ENCODE assay signal across 18 cellular contexts in genomic region chr3:100546020-100546744, GRCh38. TPM values are rescaled to one million over a fixed set of nuclear protein-coding genes. Genes with fewer than 3 reads are reported as not detected.
DNase-seq lines count a peak whose midpoint lies in the region; ATAC-seq and TF ChIP-seq lines count a peak whose summit lies in the region.
"Had no signal": no experiment of that assay in that cellular context is flagged by ENCODE, and none has a peak within 500 bp of the region (broad histone marks: within the 10 kb centered on the region; RNA-seq: fewer than 3 reads in every experiment).

No MANE protein-coding gene starts in this region.

- CTCF ChIA-PET in mammary epithelial cell (lab: Charles Lee; ENCODE audit: low non-redundant PET) = no interaction called here
- CTCF ChIA-PET in MCF 10A (lab: Yijun Ruan, JAX) = interaction anchor here (0.5 kb wide), 1 partner anchor 46 kb away, joined by 3 read pairs; no protein-coding TSS in a partner anchor

- no peak overlapping the region for H3K27ac Mint-ChIP-seq in MCF 10A (ENCODE audit: low read depth, unreplicated experiment)
- H3K27ac Mint-ChIP-seq: CD4-positive, alpha-beta T cell had no signal

- H3K4me1 ChIP-seq in mammary epithelial cell (ENCODE audit: insufficient read depth, low read length) (peaks cover 34% of the 10 kb centered on the region), hepatocyte (ENCODE audit: insufficient read depth) (no peaks in the 10 kb centered on the region), liver (ENCODE audit: control insufficient read depth in 4 of 4, insufficient read depth in 4 of 4, low read length in 3 of 4) (peaks cover 0 to 13% (median 2%) of the 10 kb centered on the region in 4 donors), smooth muscle cell (ENCODE audit: low read depth) (no peaks in the 10 kb centered on the region)
- H3K4me1 ChIP-seq: A549, HAP-1 had no signal

- H3K4me2 ChIP-seq in mammary epithelial cell (ENCODE audit: insufficient read depth, low read depth, low read length) = no peak overlapping the region
- no peak overlapping the region for H3K4me2 ChIP-seq in hepatocyte
- no peak overlapping the region for H3K4me2 ChIP-seq in smooth muscle cell
- H3K4me2 ChIP-seq: A549 had no signal

- H3K27me3 Mint-ChIP-seq in MCF 10A (ENCODE audit: insufficient read depth, unreplicated experiment) = no peaks in the 10 kb centered on the region

- dilution Hi-C loops in mammary epithelial cell (cut with HindIII; ENCODE audit: low sequenced_read_pairs) = no loop called here

- WGBS in mammary epithelial cell (ENCODE audit: low coverage, missing lambda C conversion rate) = 89% methylated on average over 3 of the region's 3 CpGs
- WGBS in hepatocyte (ENCODE audit: low lambda C conversion rate, missing lambda C conversion rate) = 46% methylated on average over 3 of the region's 3 CpGs
- WGBS in liver = 54% methylated on average over 3 of the region's 3 CpGs
- WGBS in smooth muscle cell (ENCODE audit: low lambda C conversion rate) = 75% methylated on average over 3 of the region's 3 CpGs

- BruUV-seq in mammary epithelial cell (replicated peaks; lab: Mats Ljungman, UMichigan) (no TSS peak), MCF 10A (replicated peaks; lab: Mats Ljungman, UMichigan) (no TSS peak)

- H3K36me3 ChIP-seq in mammary epithelial cell (ENCODE audit: insufficient read depth, low read length) (no peaks in the 10 kb centered on the region), hepatocyte (replicated peaks; ENCODE audit: insufficient read depth, low read depth) (no peaks in the 10 kb centered on the region), liver (ENCODE audit: control insufficient read depth in 4 of 4, insufficient read depth in 3 of 4, low read depth in 1 of 4, low read length in 3 of 4) (peaks cover 0 to 3% (median under 1%) of the 10 kb centered on the region in 4 donors), smooth muscle cell (ENCODE audit: low read depth) (peaks cover 9% of the 10 kb centered on the region)
- H3K36me3 ChIP-seq: HAP-1 had no signal

- H3K9me3 Mint-ChIP-seq in MCF 10A (ENCODE audit: unreplicated experiment) = peaks cover 3% of the 10 kb centered on the region
- H3K9me3 Mint-ChIP-seq: CD4-positive, alpha-beta T cell had no signal

- TF ChIP-seq CTCF in mammary epithelial cell (conservative IDR thresholded peaks at IDR 0.05 in 1 of 2, IDR thresholded peaks at IDR 0.05 in 1 of 2; ENCODE audit: extremely low read depth in 1 of 2, insufficient read depth in 1 of 2, low read depth in 1 of 2, low read length in 2 of 2) (no peak), MCF 10A (IDR thresholded peaks at IDR 0.05; ENCODE audit: unreplicated experiment) (no peak), hepatocyte (IDR thresholded peaks at IDR 0.05; ENCODE audit: poor library complexity) (no peak), liver (IDR thresholded peaks at IDR 0.05; ENCODE audit: low read depth, low read length, missing input control) (no peak), smooth muscle cell (IDR thresholded peaks at IDR 0.05; ENCODE audit: borderline replicate concordance, insufficient read depth, poor library complexity, severe bottlenecking) (no peak)

- H3K79me2 ChIP-seq in mammary epithelial cell (ENCODE audit: insufficient read depth, low read length) = no peaks in the 10 kb centered on the region
- peaks cover 6% of the 10 kb centered on the region for H3K79me2 ChIP-seq in hepatocyte
- H3K79me2 ChIP-seq in smooth muscle cell (ENCODE audit: low read depth) = peaks cover 44% of the 10 kb centered on the region

- H3K27ac ChIP-seq in mammary epithelial cell (ENCODE audit: insufficient read depth, low read depth, low read length) (no peak overlapping the region), hepatocyte (peak overlapping the region; percentile 44), liver (ENCODE audit: low read depth in 1 of 2, low read length in 2 of 2) (peak overlapping the region; percentile 26 to 32), smooth muscle cell (ENCODE audit: low read depth) (peak overlapping the region; percentile 44)
- H3K27ac ChIP-seq: 22Rv1, A549, C4-2B, GM23248 had no signal

- H2AFZ ChIP-seq in mammary epithelial cell (ENCODE audit: low read depth, low read length) (no peak overlapping the region), hepatocyte (no peak overlapping the region), smooth muscle cell (ENCODE audit: low read depth) (no peak overlapping the region)
- H2AFZ ChIP-seq: GM23248 had no signal

- H3K27me3 ChIP-seq in mammary epithelial cell (ENCODE audit: insufficient read depth, low read length) = no peaks in the 10 kb centered on the region
- no peaks in the 10 kb centered on the region for H3K27me3 ChIP-seq in hepatocyte
- no peaks in the 10 kb centered on the region for H3K27me3 ChIP-seq in liver (ENCODE audit: control insufficient read depth in 4 of 4, insufficient read depth in 4 of 4, low read length in 3 of 4)
- no peaks in the 10 kb centered on the region for H3K27me3 ChIP-seq in smooth muscle cell (ENCODE audit: low read depth)

- no peak for ATAC-seq in GM18868 (IDR thresholded peaks at IDR 0.05; ENCODE audit: unreplicated experiment)
- ATAC-seq: A549 had no signal

- peaks cover 7% of the 10 kb centered on the region for H3F3A ChIP-seq in smooth muscle cell (ENCODE audit: low read depth)

- no peak overlapping the region for H3K9ac ChIP-seq in mammary epithelial cell (ENCODE audit: insufficient read depth, low read length)
- no peak overlapping the region for H3K9ac ChIP-seq in liver (ENCODE audit: low read depth in 1 of 2, low read length in 2 of 2)
- no peak overlapping the region for H3K9ac ChIP-seq in smooth muscle cell (ENCODE audit: low read depth)
- H3K9ac ChIP-seq: GM23248 had no signal

- H4K20me1 ChIP-seq in mammary epithelial cell (ENCODE audit: insufficient read depth, low read length) (no peaks in the 10 kb centered on the region), hepatocyte (ENCODE audit: insufficient read depth, poor library complexity, severe bottlenecking) (no peaks in the 10 kb centered on the region), smooth muscle cell (ENCODE audit: low read depth) (peaks cover 8% of the 10 kb centered on the region)

- H3K4me3 Mint-ChIP-seq in MCF 10A (ENCODE audit: unreplicated experiment) = no peak overlapping the region
- H3K4me3 Mint-ChIP-seq: CD4-positive, alpha-beta T cell had no signal

- peaks cover 6% of the 10 kb centered on the region for H3K36me3 Mint-ChIP-seq in MCF 10A (ENCODE audit: insufficient read depth, unreplicated experiment)

- POLR2A ChIA-PET in MCF 10A (lab: Yijun Ruan, JAX) = interaction anchor here (0.5 kb wide), 1 partner anchor 57 kb away, joined by 3 read pairs; no protein-coding TSS in a partner anchor

- H3K4me3 ChIP-seq in mammary epithelial cell (replicated peaks in 1 of 3; ENCODE audit: insufficient read depth in 1 of 3, low read depth in 2 of 3, low read length in 3 of 3) (no peak overlapping the region), hepatocyte (no peak overlapping the region), liver (ENCODE audit: low read depth in 1 of 3, low read length in 3 of 3) (no peak overlapping the region), smooth muscle cell (no peak overlapping the region)
- H3K4me3 ChIP-seq: A549, GM23248, HAP-1 had no signal

- no peaks in the 10 kb centered on the region for H3K9me3 ChIP-seq in mammary epithelial cell (replicated peaks; ENCODE audit: insufficient read depth, low read length)
- H3K9me3 ChIP-seq in hepatocyte (ENCODE audit: low read depth) = no peaks in the 10 kb centered on the region
- no peaks in the 10 kb centered on the region for H3K9me3 ChIP-seq in liver (ENCODE audit: control insufficient read depth in 4 of 4, low read length in 3 of 4)
- no peaks in the 10 kb centered on the region for H3K9me3 ChIP-seq in smooth muscle cell (replicated peaks; ENCODE audit: low read depth)
- H3K9me3 ChIP-seq: A549, HAP-1 had no signal

- TF ChIP-seq RAD21 in liver (IDR thresholded peaks at IDR 0.05) = peak; percentile 41 to 57

- intact Hi-C loops in mammary epithelial cell (cut with micrococcal nuclease) (no loop called here), MCF 10A (cut with micrococcal nuclease) (no loop called here)

- in situ Hi-C loops in mammary epithelial cell (cut with MboI; ENCODE audit: low sequenced_read_pairs in 2 of 2) = no loop called here

- H3K9me2 ChIP-seq in hepatocyte (replicated peaks; ENCODE audit: insufficient read depth) = no peaks in the 10 kb centered on the region

- DNase-seq in mammary epithelial cell (peak; percentile 46), MCF 10A (ENCODE audit: unreplicated experiment) (no peak), hepatocyte (ENCODE audit: low spot score) (peak; percentile 18), smooth muscle cell (lab: John Stamatoyannopoulos, UW; ENCODE audit: unreplicated experiment) (no peak), HT-29 (ENCODE audit: low spot score) (no peak)
- no peak for DNase-seq in activated CD4-positive, alpha-beta T cell treated with anti-CD3 and anti-CD28 coated beads for 48 hours
- DNase-seq: AML-193; CD4-positive, alpha-beta T cell; DMS153; DMS79; GDM1 had no signal

- peaks cover 30% of the 10 kb centered on the region for H3K4me1 Mint-ChIP-seq in MCF 10A (ENCODE audit: insufficient read depth, unreplicated experiment)

TF ChIP-seq in liver, 16 proteins besides CTCF, POLR2A, EP300 and RAD21 (continues in another document):
- TF ChIP-seq JUND (IDR thresholded peaks at IDR 0.05) = peak; percentile 75 to 89
- TF ChIP-seq TAF1 (conservative IDR thresholded peaks at IDR 0.05) = no peak
- no peak for TF ChIP-seq GABPA (IDR thresholded peaks at IDR 0.05 in 1 of 2, conservative IDR thresholded peaks at IDR 0.05 in 1 of 2)
- no peak for TF ChIP-seq NR2F2 (IDR thresholded peaks at IDR 0.05)

RNA-seq across cellular contexts. Expression of gene TMEM45A, which starts 53.8 kb away (rescaled TPM):
- total RNA-seq in mammary epithelial cell = 10 to 100 TPM; 22.4 to 39.2 TPM
- 21.3 TPM for polyA plus RNA-seq in mammary epithelial cell
- 16.4 TPM for polyA minus RNA-seq in mammary epithelial cell
- total RNA-seq in MCF 10A (2022) = 4.1 and 8.0 TPM in 2 replicates
- 70.7 and 82.6 TPM in 2 replicates for total RNA-seq in hepatocyte
- 80.0 and 88.0 TPM in 2 replicates for polyA plus RNA-seq in hepatocyte
- 10 to 100 TPM in 1 of 2 donors, 1 to 10 TPM in 1; 7.1 to 36.0 TPM for total RNA-seq in liver
- polyA plus RNA-seq in liver = 10 to 100 TPM; 54.3 to 65.8 TPM
- total RNA-seq in smooth muscle cell = 280 and 307 TPM in 2 replicates
- 209 and 220 TPM in 2 replicates for polyA plus RNA-seq in smooth muscle cell
- total RNA-seq in HT-29 (2014; rRNA removed; shearing (Covaris generic)) = 0.13 and 0.65 TPM in 2 replicates

Comparison
In these comparisons a context has a peak if more than half of its experiments do, and no peak if none do; other contexts are left out.
1. DNase-seq: peak in mammary epithelial cell (single experiment) and hepatocyte (single experiment); none in MCF 10A (single experiment), smooth muscle cell (single experiment), activated CD4-positive, alpha-beta T cell treated with anti-CD3 and anti-CD28 coated beads for 48 hours (single experiment) and HT-29 (single experiment).